ENCODE assay signal across 9 cellular contexts in genomic region chr2:26978061-26978596, GRCh38. TPM values are rescaled to one million over a fixed set of nuclear protein-coding genes. Genes with fewer than 3 reads are reported as not detected.
DNase-seq lines count a peak whose midpoint lies in the region; ATAC-seq and TF ChIP-seq lines count a peak whose summit lies in the region.
"Had no signal": no experiment of that assay in that cellular context is flagged by ENCODE, and none has a peak within 500 bp of the region (broad histone marks: within the 10 kb centered on the region; RNA-seq: fewer than 3 reads in every experiment).

No MANE protein-coding gene starts in this region.

- intact Hi-C loops in Calu3 (cut with micrococcal nuclease; ENCODE audit: unreplicated experiment) (loop anchor here (5.0 kb wide), 1 partner anchor 34 kb away; no protein-coding TSS in a partner anchor), left lung (cut with DNase I) (no loop called here)

- H3K4me1 Mint-ChIP-seq in Calu3 (ENCODE audit: low read depth, unreplicated experiment) (peaks cover 29% of the 10 kb centered on the region), glutamatergic neuron (ENCODE audit: low read depth, unreplicated experiment) (peaks cover 19% of the 10 kb centered on the region)

- H3K27me3 Mint-ChIP-seq in Calu3 (ENCODE audit: unreplicated experiment), result no peaks in the 10 kb centered on the region
- peaks cover 2% of the 10 kb centered on the region for H3K27me3 Mint-ChIP-seq in glutamatergic neuron (ENCODE audit: unreplicated experiment)

- H3K27ac Mint-ChIP-seq in Calu3 (ENCODE audit: unreplicated experiment), result no peak overlapping the region
- no peak overlapping the region for H3K27ac Mint-ChIP-seq in glutamatergic neuron (ENCODE audit: unreplicated experiment)

- TF ChIP-seq CTCF in Calu3 (IDR thresholded peaks at IDR 0.05; ENCODE audit: unreplicated experiment), result no peak
- TF ChIP-seq CTCF in left lung (IDR thresholded peaks at IDR 0.05), result no peak
- TF ChIP-seq CTCF in glutamatergic neuron (IDR thresholded peaks at IDR 0.05; ENCODE audit: partially characterized antibody, unreplicated experiment), result no peak

- no peaks in the 10 kb centered on the region for H3K9me3 ChIP-seq in left lung
- H3K9me3 ChIP-seq: thoracic aorta had no signal

- peak; percentile 66 for ATAC-seq in left lung
- ATAC-seq in GM21390 (IDR thresholded peaks at IDR 0.05; ENCODE audit: unreplicated experiment), result no peak
- ATAC-seq in HG03097 (IDR thresholded peaks at IDR 0.05; ENCODE audit: low FRiP score, unreplicated experiment), result no peak

- H3K4me3 ChIP-seq in left lung (no peak overlapping the region), H7 (ENCODE audit: insufficient read depth, low read depth, low read length) (no peak overlapping the region)
- H3K4me3 ChIP-seq: thoracic aorta had no signal

- peaks cover 4 to 11% of the 10 kb centered on the region in 2 donors for H3K4me1 ChIP-seq in left lung

- BruUV-seq in Calu3 (replicated peaks; lab: Mats Ljungman, UMichigan), result no TSS peak

- CTCF ChIA-PET in Calu3 (lab: Charles Lee), result interaction anchor here (0.6 kb wide), 1 partner anchor 233 kb away, joined by 4 read pairs; no protein-coding TSS in a partner anchor

- no peak overlapping the region for H3K27ac ChIP-seq in left lung
- H3K27ac ChIP-seq: thoracic aorta had no signal

- H3K36me3 ChIP-seq in left lung (no peaks in the 10 kb centered on the region), H7 (replicated peaks; ENCODE audit: control insufficient read depth, insufficient read depth, low read length) (no peaks in the 10 kb centered on the region)
- H3K36me3 ChIP-seq: thoracic aorta had no signal

- DNase-seq in Calu3 (peak; percentile 70), NCI-H1105 treated with DMSO at 0.1 percent for 48 hours (lab: John Stamatoyannopoulos, UW) (peak; percentile 61), SW480 (ENCODE audit: low spot score) (peak; percentile 55), left lung (peak; percentile 47 to 80), H7 (no peak), glutamatergic neuron (no peak)

- H3K4me3 Mint-ChIP-seq in Calu3 (ENCODE audit: low read depth, unreplicated experiment), result no peak overlapping the region
- H3K4me3 Mint-ChIP-seq in glutamatergic neuron (ENCODE audit: unreplicated experiment), result no peak overlapping the region

- H3K36me3 Mint-ChIP-seq in Calu3 (ENCODE audit: insufficient read depth, unreplicated experiment) (no peaks in the 10 kb centered on the region), glutamatergic neuron (ENCODE audit: unreplicated experiment) (no peaks in the 10 kb centered on the region)

- H3K9me3 Mint-ChIP-seq in Calu3 (ENCODE audit: low read depth, unreplicated experiment) (no peaks in the 10 kb centered on the region), glutamatergic neuron (ENCODE audit: unreplicated experiment) (peaks cover 2% of the 10 kb centered on the region)

- H3K27me3 ChIP-seq in left lung (no peaks in the 10 kb centered on the region), H7 (ENCODE audit: control insufficient read depth, insufficient read depth, low read length) (no peaks in the 10 kb centered on the region; the same call in 1 of the 2 replicates)

RNA-seq across cellular contexts. Expression of gene MAPRE3, which starts 7.7 kb away (rescaled TPM):
- 11.1 and 13.9 TPM in 2 replicates for total RNA-seq in Calu3 (2022)
- total RNA-seq in left lung, result 10 to 100 TPM; 13.5 to 23.5 TPM
- total RNA-seq in H7 (2014; rRNA removed; shearing (Covaris generic)), result 0.42 and 1.6 TPM in 2 replicates
- total RNA-seq in glutamatergic neuron (ENCODE audit: unreplicated experiment), result 49.2 TPM

RNA-seq across cellular contexts. Expression of gene TMEM214, which starts 54.6 kb away (rescaled TPM):
- total RNA-seq in Calu3 (2022) (75.9 and 79.6 TPM in 2 replicates), left lung (100 to 1,000 TPM in 1 of 2 donors, 10 to 100 TPM in 1; 84.6 to 105 TPM), glutamatergic neuron (ENCODE audit: unreplicated experiment) (35.8 TPM)
- 46.5 and 46.6 TPM in 2 replicates for total RNA-seq in H7 (2014; rRNA removed; shearing (Covaris generic))

Comparison
In these comparisons a context has a peak if more than half of its experiments do, and no peak if none do; other contexts are left out.
1. DNase-seq: peak in Calu3 (single experiment), NCI-H1105 treated with DMSO at 0.1 percent for 48 hours (single experiment), SW480 (single experiment) and left lung (2 of 2); none in H7 (single experiment) and glutamatergic neuron (single experiment).